ENCODE assay signal across 8 cellular contexts in the genomic region with DNA sequence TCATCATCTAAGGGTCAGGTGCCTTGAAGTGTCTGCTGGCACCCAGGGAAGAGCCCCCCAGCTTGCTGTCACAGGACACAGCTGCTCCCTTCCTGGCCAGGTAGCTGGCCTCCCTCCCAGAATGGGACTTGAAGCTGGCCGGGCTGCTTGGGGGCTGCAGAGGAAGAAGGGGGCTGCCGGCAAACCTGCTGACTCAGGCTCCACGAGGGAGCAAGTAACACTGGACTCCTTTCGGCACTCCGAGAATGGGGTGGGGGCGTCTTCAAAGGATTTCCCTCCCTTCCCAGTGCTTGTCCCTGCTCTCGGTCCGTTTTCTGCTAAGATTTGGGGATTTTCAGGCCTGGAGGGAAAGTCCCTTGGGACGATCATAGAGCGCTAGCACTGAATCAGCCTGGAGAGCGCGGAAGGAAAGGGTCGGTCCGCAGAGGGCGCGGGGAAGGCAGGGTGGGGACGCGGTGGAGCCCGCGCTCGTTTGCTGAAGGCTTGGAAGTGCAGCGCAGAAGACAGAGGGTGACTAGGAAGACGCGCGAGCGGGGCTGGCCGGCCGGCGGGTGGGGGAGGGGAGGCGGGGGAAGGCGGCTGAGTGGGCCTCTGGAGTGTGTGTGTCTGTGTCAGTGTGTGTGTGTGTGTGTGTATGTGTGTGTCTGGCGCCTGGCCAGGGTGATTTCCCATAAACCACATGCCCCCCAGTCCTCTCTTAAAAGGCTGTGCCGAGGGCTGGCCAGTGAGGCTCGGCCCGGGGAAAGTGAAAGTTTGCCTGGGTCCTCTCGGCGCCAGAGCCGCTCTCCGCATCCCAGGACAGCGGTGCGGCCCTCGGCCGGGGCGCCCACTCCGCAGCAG. TPM values are rescaled to one million over a fixed set of nuclear protein-coding genes. Genes with fewer than 3 reads are reported as not detected.
DNase-seq lines count a peak whose midpoint lies in the region; ATAC-seq and TF ChIP-seq lines count a peak whose summit lies in the region.

Gene CSF1, plus strand, starts transcription at position 727 of the 840 bp plus-strand sequence. CDS start 175 bp downstream, outside the sequence.

- H3K4me3 Mint-ChIP-seq in naive thymus-derived CD8-positive, alpha-beta T cell, result peak within 1 kb of the TSS; percentile 83 to 93 (median 89)

- POLR2A ChIA-PET in naive thymus-derived CD8-positive, alpha-beta T cell (lab: Charles Lee), result no interaction called here

- ATAC-seq in GM19463 (IDR thresholded peaks at IDR 0.05; ENCODE audit: unreplicated experiment) (peak; percentile 19), GM21360 (IDR thresholded peaks at IDR 0.05; ENCODE audit: unreplicated experiment) (no peak)
- peak; percentile 45 to 66 for ATAC-seq in naive thymus-derived CD8-positive, alpha-beta T cell

- no peaks in the 10 kb centered on the region for H3K36me3 Mint-ChIP-seq in naive thymus-derived CD8-positive, alpha-beta T cell

- TF ChIP-seq CTCF in fibroblast of pulmonary artery (IDR thresholded peaks at IDR 0.05; ENCODE audit: low read length, missing control alignments), result no peak

- H3K4me3 ChIP-seq in fibroblast of pulmonary artery (replicated peaks; ENCODE audit: low read depth, low read length), result peak within 1 kb of the TSS; percentile 97

- peak; percentile 82 for DNase-seq in AG08395 (ENCODE audit: low spot score)
- DNase-seq in RKO (ENCODE audit: low spot score), result peak; percentile 74
- peak; percentile 36 for DNase-seq in activated effector memory CD4-positive, alpha-beta T cell treated with Interleukin-2 at 50 U/mL for 16 hours
- DNase-seq in fibroblast of pulmonary artery (ENCODE audit: low read depth), result peak; percentile 95
- DNase-seq in naive thymus-derived CD8-positive, alpha-beta T cell, result peak; percentile 29 to 70 (median 38)
- DNase-seq in stimulated activated naive CD4-positive, alpha-beta T cell treated with Interleukin-2 at 50 U/mL for 16 hours (lab: John Stamatoyannopoulos, UW), result peak; percentile 61

- no peaks in the 10 kb centered on the region for H3K9me3 Mint-ChIP-seq in naive thymus-derived CD8-positive, alpha-beta T cell

- H3K27me3 Mint-ChIP-seq in naive thymus-derived CD8-positive, alpha-beta T cell, result peaks cover 0 to 15% (median 2%) of the 10 kb centered on the region in 5 donors

- peaks cover 35 to 65% (median 54%) of the 10 kb centered on the region in 4 donors for H3K4me1 Mint-ChIP-seq in naive thymus-derived CD8-positive, alpha-beta T cell

- H3K27ac Mint-ChIP-seq in naive thymus-derived CD8-positive, alpha-beta T cell, result peak within 1 kb of the TSS; percentile 52 to 88 (median 82)

RNA-seq across cellular contexts. Expression of gene CSF1, which starts in this region (rescaled TPM):
- total RNA-seq in naive thymus-derived CD8-positive, alpha-beta T cell, result under 1 TPM; 0.27 to 0.44 TPM
- 1 to 10 TPM in 2 of 3 donors, under 1 TPM in 1; 0.68 to 1.6 (median 1.1) TPM for polyA plus RNA-seq in naive thymus-derived CD8-positive, alpha-beta T cell

Comparison
In these comparisons a context has a peak if more than half of its experiments do, and no peak if none do; other contexts are left out.
1. DNase-seq: peak in every context shown above with its lines; median percentile 95 in fibroblast of pulmonary artery; 82 in AG08395; 74 in RKO; 61 in stimulated activated naive CD4-positive, alpha-beta T cell treated with Interleukin-2 at 50 U/mL for 16 hours; 38 in naive thymus-derived CD8-positive, alpha-beta T cell; 36 in activated effector memory CD4-positive, alpha-beta T cell treated with Interleukin-2 at 50 U/mL for 16 hours.